Comparison of ENCODE assay signal across 9 cellular contexts in genomic region chr6:129460151-129460550, GRCh38.
"Had no signal": no experiment of that assay in that cellular context is flagged by ENCODE, and none has a peak within 500 bp of the region (broad histone marks: within the 10 kb centered on the region; RNA-seq: fewer than 3 reads in every experiment).

No MANE protein-coding gene starts in this region.

- H3K9me3 Mint-ChIP-seq: H9, HFFc6 had no signal

- ATAC-seq: HCT116 had no signal

- DNase-seq: GM23248, GOT3, H7, H9, HCEC 1CT, HFFc6 had no signal

- H3K4me3 Mint-ChIP-seq: H9, HFFc6 had no signal

- H2AFZ ChIP-seq: GM23248 had no signal

- H3K4me3 ChIP-seq: GM23248 had no signal

- H3K9ac ChIP-seq: GM23248 had no signal

- FAIRE-seq: H1, H54 had no signal

- H3K27ac Mint-ChIP-seq: HFFc6 had no signal

- H3K27ac ChIP-seq: GM23248 had no signal
